10 cellular contexts compared by ENCODE assay signal in genomic region chr1:151314137-151314875, GRCh38. TPM values are rescaled to one million over a fixed set of nuclear protein-coding genes. Genes with fewer than 3 reads are reported as not detected.
A peak's percentile ranks its signal among the peaks of the same experiment; 100 is the strongest.
DNase-seq lines count a peak whose midpoint lies in the region; ATAC-seq, FAIRE-seq and TF ChIP-seq lines count a peak whose summit lies in the region.
"Had no signal": no experiment of that assay in that cellular context is flagged by ENCODE, and none has a peak within 500 bp of the region (broad histone marks: within the 10 kb centered on the region; RNA-seq: fewer than 3 reads in every experiment).

No MANE protein-coding gene starts in this region.

- H3K9me3 Mint-ChIP-seq in MCF 10A (ENCODE audit: unreplicated experiment): no peaks in the 10 kb centered on the region
- H3K9me3 Mint-ChIP-seq: activated naive CD8-positive, alpha-beta T cell treated with anti-CD3 and anti-CD28 coated beads for 36 hours had no signal

- ATAC-seq in HG03439 (IDR thresholded peaks at IDR 0.05; ENCODE audit: unreplicated experiment): no peak

- H3K4me1 Mint-ChIP-seq in MCF 10A (ENCODE audit: insufficient read depth, unreplicated experiment): peaks cover 40% of the 10 kb centered on the region

- peak overlapping the region; percentile 49 for H3K27ac Mint-ChIP-seq in MCF 10A (ENCODE audit: low read depth, unreplicated experiment)

- no peak overlapping the region for H3K9ac ChIP-seq in kidney (ENCODE audit: low read length in 2 of 2)

- intact Hi-C loops in MCF 10A (cut with micrococcal nuclease): no loop called here
- intact Hi-C loops in kidney (cut with DNase I): no loop called here

- H3K27me3 Mint-ChIP-seq in MCF 10A (ENCODE audit: insufficient read depth, unreplicated experiment): no peaks in the 10 kb centered on the region
- H3K27me3 Mint-ChIP-seq: activated naive CD8-positive, alpha-beta T cell treated with anti-CD3 and anti-CD28 coated beads for 36 hours had no signal

- H3K4me3 ChIP-seq in HFF-Myc (replicated peaks; ENCODE audit: low read depth, low read length) (no peak overlapping the region), kidney (ENCODE audit: low read length in 2 of 2) (no peak overlapping the region)

- H3K4me1 ChIP-seq in kidney (ENCODE audit: control insufficient read depth in 1 of 2, insufficient read depth in 1 of 2, low read depth in 1 of 2, low read length in 2 of 2): peaks cover 26 to 30% of the 10 kb centered on the region in 2 donors

- TF ChIP-seq CTCF in HFF-Myc (IDR thresholded peaks at IDR 0.05; ENCODE audit: low read depth, low read length, missing control alignments) (no peak), MCF 10A (IDR thresholded peaks at IDR 0.05; ENCODE audit: unreplicated experiment) (no peak), kidney (IDR thresholded peaks at IDR 0.05; ENCODE audit: borderline replicate concordance, extremely low read depth, insufficient read depth) (no peak)

- no peaks in the 10 kb centered on the region for H3K9me3 ChIP-seq in kidney (ENCODE audit: control insufficient read depth in 1 of 2, low read length in 2 of 2)

- H3K27ac ChIP-seq in kidney (ENCODE audit: low read depth in 2 of 2, low read length in 2 of 2): no peak overlapping the region

- peaks cover 76% of the 10 kb centered on the region for H3K36me3 Mint-ChIP-seq in MCF 10A (ENCODE audit: insufficient read depth, unreplicated experiment)

- POLR2A ChIA-PET in MCF 10A (lab: Yijun Ruan, JAX): interaction anchor here (1.1 to 10.5 kb wide), 8 partner anchors 12 to 308 kb away, joined by 3 to 253 read pairs (median 4); partner anchors contain the start of genes MINDY1, PI4KB, PSMB4 and PSMD4

- no TSS peak for BruUV-seq in MCF 10A (replicated peaks; lab: Mats Ljungman, UMichigan)

- CTCF ChIA-PET in MCF 10A (lab: Yijun Ruan, JAX): interaction anchor here (8.8 to 27.4 kb wide), 2 partner anchors 14 to 26 kb away, joined by 115 to 566 read pairs; no protein-coding TSS in a partner anchor

- no peak for FAIRE-seq in kidney (lab: Jason Lieb, UNC)

- DNase-seq in HFF-Myc (ENCODE audit: extremely low read depth, low read depth): peak; percentile 63
- peak; percentile 78 for DNase-seq in MCF 10A (ENCODE audit: unreplicated experiment)
- DNase-seq in kidney: peak; percentile 90
- DNase-seq in stromal cell of bone marrow (ENCODE audit: low read depth): peak; percentile 80
- no peak for DNase-seq in SK-N-DZ (ENCODE audit: low spot score)
- DNase-seq in NCI-H82 (lab: John Stamatoyannopoulos, UW): no peak
- no peak for DNase-seq in NCI-H345 treated with DMSO at 0.1 percent for 48 hours (lab: John Stamatoyannopoulos, UW; ENCODE audit: unreplicated experiment)
- DNase-seq: activated naive CD8-positive, alpha-beta T cell treated with anti-CD3 and anti-CD28 coated beads for 36 hours; NCI-H510A treated with DMSO at 0.1 percent for 48 hours had no signal

- H3K4me3 Mint-ChIP-seq in MCF 10A (ENCODE audit: unreplicated experiment): no peak overlapping the region
- H3K4me3 Mint-ChIP-seq: activated naive CD8-positive, alpha-beta T cell treated with anti-CD3 and anti-CD28 coated beads for 36 hours had no signal

- H3K36me3 ChIP-seq in kidney (ENCODE audit: control insufficient read depth in 1 of 2, insufficient read depth in 2 of 2, low read length in 2 of 2): peaks cover 22 to 45% of the 10 kb centered on the region in 2 donors

RNA-seq across cellular contexts. Expression of gene PI4KB, which starts 12.9 kb away (rescaled TPM):
- total RNA-seq in MCF 10A (2022): 75.3 and 90.1 TPM in 2 replicates
- total RNA-seq in kidney: 60.9 TPM
- 43.5 TPM for polyA plus RNA-seq in kidney (ENCODE audit: insufficient read depth, low read depth, low replicate concordance)
- polyA plus RNA-seq in SK-N-DZ (2014; cell fraction: cytosol; rRNA removed): 20.2 and 33.5 TPM in 2 replicates
- polyA plus RNA-seq in SK-N-DZ (2014; cell fraction: nucleus; rRNA removed): 22.5 and 44.0 TPM in 2 replicates

RNA-seq across cellular contexts. Expression of gene ZNF687, which starts 32.2 kb away (rescaled TPM):
- total RNA-seq in MCF 10A (2022) (26.3 and 27.5 TPM in 2 replicates), kidney (30.3 TPM)
- polyA plus RNA-seq in kidney (ENCODE audit: insufficient read depth, low read depth, low replicate concordance): 8.5 TPM
- polyA plus RNA-seq in SK-N-DZ (2014; cell fraction: cytosol; rRNA removed): 22.8 and 27.2 TPM in 2 replicates
- polyA plus RNA-seq in SK-N-DZ (2014; cell fraction: nucleus; rRNA removed): 22.0 and 48.0 TPM in 2 replicates

RNA-seq across cellular contexts. Expression of gene RFX5, which starts 32.7 kb away (rescaled TPM):
- total RNA-seq in MCF 10A (2022) (19.2 and 26.5 TPM in 2 replicates), kidney (46.6 TPM)
- polyA plus RNA-seq in kidney (ENCODE audit: insufficient read depth, low read depth, low replicate concordance): 17.9 TPM
- polyA plus RNA-seq in SK-N-DZ (2014; cell fraction: cytosol; rRNA removed): 74.4 and 80.4 TPM in 2 replicates
- 226 and 232 TPM in 2 replicates for polyA plus RNA-seq in SK-N-DZ (2014; cell fraction: nucleus; rRNA removed)

RNA-seq across cellular contexts. Expression of gene SELENBP1, which starts 58.2 kb away (rescaled TPM):
- total RNA-seq in MCF 10A (2022) (8.2 and 11.6 TPM in 2 replicates), kidney (50.0 TPM)
- 161 TPM for polyA plus RNA-seq in kidney (ENCODE audit: insufficient read depth, low read depth, low replicate concordance)
- polyA plus RNA-seq in SK-N-DZ (2014; cell fraction: cytosol; rRNA removed): 14.7 and 21.7 TPM in 2 replicates
- polyA plus RNA-seq in SK-N-DZ (2014; cell fraction: nucleus; rRNA removed): 48.6 and 48.9 TPM in 2 replicates
- total RNA-seq: activated naive CD8-positive, alpha-beta T cell treated with anti-CD3 and anti-CD28 coated beads for 36 hours had no signal

RNA-seq across cellular contexts. Expression of gene PSMD4, which starts 59.8 kb away (rescaled TPM):
- total RNA-seq in MCF 10A (2022) (266 and 285 TPM in 2 replicates), kidney (123 TPM)
- polyA plus RNA-seq in kidney (ENCODE audit: insufficient read depth, low read depth, low replicate concordance): 178 TPM
- polyA plus RNA-seq in SK-N-DZ (2014; cell fraction: cytosol; rRNA removed): 322 and 409 TPM in 2 replicates
- 187 and 236 TPM in 2 replicates for polyA plus RNA-seq in SK-N-DZ (2014; cell fraction: nucleus; rRNA removed)

Comparison
In these comparisons a context has a peak if more than half of its experiments do, and no peak if none do; other contexts are left out.
1. DNase-seq: peak in HFF-Myc (single experiment), MCF 10A (single experiment), kidney (single experiment) and stromal cell of bone marrow (single experiment); none in SK-N-DZ (single experiment), NCI-H82 (single experiment) and NCI-H345 treated with DMSO at 0.1 percent for 48 hours (single experiment).